Comparison of ENCODE assay signal across 7 cellular contexts in the genomic region with DNA sequence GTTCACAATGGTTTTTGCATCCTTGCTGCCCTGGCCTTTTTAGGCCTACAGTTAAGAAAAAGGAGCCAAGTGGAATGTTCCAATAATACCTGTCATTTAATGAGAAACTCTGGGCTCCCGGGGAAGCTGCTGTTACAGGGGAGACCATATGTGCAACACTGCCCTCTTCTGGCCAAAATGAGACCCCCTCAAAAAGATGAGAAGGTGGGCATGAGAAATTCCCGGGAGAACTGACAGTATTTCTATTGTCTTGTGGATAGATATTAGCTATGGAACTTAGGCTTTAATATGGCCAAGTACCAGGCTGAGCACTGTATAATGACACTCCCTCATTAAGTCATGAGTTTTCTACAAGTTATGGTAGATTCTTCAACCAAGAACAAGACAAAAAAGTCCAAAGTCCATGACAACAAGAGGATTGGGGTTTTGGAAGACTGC.
DNase-seq lines count a peak whose midpoint lies in the region; ATAC-seq and TF ChIP-seq lines count a peak whose summit lies in the region.

No MANE protein-coding gene starts in this region.

- H3K4me3 ChIP-seq in astrocyte of the spinal cord (ENCODE audit: low read depth, low read length), result no peak overlapping the region

- in situ Hi-C loops in KBM-7 (cut with MboI; ENCODE audit: low pct_unique_long_range_greater_than_20kb, low sequenced_read_pairs), result no loop called here
- in situ Hi-C loops in SK-MEL-5 (cut with HindIII; ENCODE audit: low pct_unique_long_range_greater_than_20kb, low sequenced_read_pairs), result no loop called here
- in situ Hi-C loops in astrocyte of the spinal cord (cut with HindIII; ENCODE audit: low sequenced_read_pairs), result no loop called here

- peak; percentile 70 for DNase-seq in ELF-1 (ENCODE audit: low read depth, low spot score)
- DNase-seq in KBM-7, result peak; percentile 66
- DNase-seq in SK-MEL-5 (ENCODE audit: low read depth, low spot score), result peak; percentile 55
- DNase-seq in astrocyte of the spinal cord (ENCODE audit: low read depth, low spot score), result peak; percentile 63
- DNase-seq in islet precursor cell, result peak; percentile 68
- DNase-seq in stimulated activated CD4-positive, alpha-beta T cell treated with anti-CD3 and anti-CD28 coated beads, Interleukin-4, amount 100 ng/mL, for 24 hours, result peak; percentile 57

- TF ChIP-seq CTCF in astrocyte of the spinal cord (IDR thresholded peaks at IDR 0.05; ENCODE audit: low read depth, low read length), result peak; percentile 79

- ATAC-seq in HG03460 (IDR thresholded peaks at IDR 0.05; ENCODE audit: unreplicated experiment), result no peak
